In the genomic region with DNA sequence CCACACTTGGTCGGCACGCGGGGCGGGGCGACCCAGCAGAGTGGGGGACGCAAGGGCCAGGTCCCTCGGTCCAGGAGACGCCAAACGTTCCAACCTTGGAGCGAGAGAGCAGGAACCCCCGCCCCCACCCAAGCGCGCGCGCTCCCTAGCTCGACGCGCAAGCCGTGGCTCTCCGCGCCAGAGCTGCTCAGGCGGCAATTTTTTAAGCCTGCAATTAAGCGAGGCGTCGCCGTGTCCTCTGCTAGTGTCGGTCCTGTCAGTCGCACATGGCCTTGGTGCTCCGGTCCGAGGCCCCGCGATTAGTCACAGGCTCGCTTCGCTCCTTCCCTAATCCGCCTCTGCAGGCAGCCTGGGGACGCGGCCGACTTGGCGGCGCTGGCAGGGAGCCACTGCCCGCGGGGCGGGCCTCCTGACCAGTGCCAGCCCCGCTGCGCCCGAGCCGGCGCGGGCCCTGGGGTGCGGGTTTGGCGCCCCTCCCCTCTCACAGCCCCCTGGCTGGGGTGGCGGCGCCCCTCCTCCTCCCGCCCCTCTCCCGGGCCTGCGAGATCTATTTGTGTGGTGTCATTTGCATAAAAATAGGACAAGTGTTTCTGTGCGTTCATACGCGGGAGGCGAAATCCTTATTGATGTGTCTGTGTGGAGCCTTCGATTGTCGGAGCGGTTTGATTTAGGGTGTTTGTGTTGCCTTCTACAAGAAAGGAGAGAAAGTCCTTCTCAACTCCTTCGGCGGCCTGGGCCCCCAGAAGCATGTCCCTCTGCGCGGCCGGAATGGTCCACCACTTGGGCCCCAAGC, we compare ENCODE assay signal across 8 cellular contexts. TPM values are rescaled to one million over a fixed set of nuclear protein-coding genes. Genes with fewer than 3 reads are reported as not detected.
A peak's percentile ranks its signal among the peaks of the same experiment; 100 is the strongest.
DNase-seq lines count a peak whose midpoint lies in the region; ATAC-seq and TF ChIP-seq lines count a peak whose summit lies in the region.

No MANE protein-coding gene starts in this region.

- no peak for ATAC-seq in stimulated activated naive CD8-positive, alpha-beta T cell treated with anti-CD3 and anti-CD28 coated beads, Interleukin-15, amount 100 ng/mL, for 72 hours
- no peak for ATAC-seq in stimulated activated naive CD8-positive, alpha-beta T cell treated with anti-CD3 and anti-CD28 coated beads, Interleukin-15, Interleukin-2, amounts not matched to agents 100 U/mL and 50 U/mL, for 24 hours
- ATAC-seq in PC-3: peak; percentile 8
- ATAC-seq in GM18868 (IDR thresholded peaks at IDR 0.05; ENCODE audit: unreplicated experiment): no peak
- no peak for ATAC-seq in HG03469 (IDR thresholded peaks at IDR 0.05; ENCODE audit: unreplicated experiment)

- no peaks in the 10 kb centered on the region for H3F3A ChIP-seq in PC-3 (ENCODE audit: low read length, unreplicated experiment)

- H3K4me1 Mint-ChIP-seq in stimulated activated naive CD8-positive, alpha-beta T cell treated with anti-CD3 and anti-CD28 coated beads, Interleukin-15, amount 100 ng/mL, for 72 hours: peaks cover 17% of the 10 kb centered on the region

- H3K36me3 ChIP-seq in PC-3 (ENCODE audit: low read depth, low read length): no peaks in the 10 kb centered on the region
- H3K36me3 ChIP-seq in duodenal mucosa (ENCODE audit: control insufficient read depth in 1 of 2, insufficient read depth in 2 of 2, low read length in 2 of 2): no peaks in the 10 kb centered on the region
- H3K36me3 ChIP-seq in uterus: no peaks in the 10 kb centered on the region

- TF ChIP-seq CTCF in PC-3 (conservative IDR thresholded peaks at IDR 0.05; ENCODE audit: low read depth, low read length): no peak
- no peak for TF ChIP-seq CTCF in uterus (IDR thresholded peaks at IDR 0.05)

- H3K27ac ChIP-seq in PC-3 (ENCODE audit: low read length) (peak overlapping the region; percentile 44; the same call in 1 of the 2 replicates), duodenal mucosa (ENCODE audit: low read depth, low read length) (peak overlapping the region; percentile 81), uterus (peak overlapping the region; percentile 89 to 97)

- no peaks in the 10 kb centered on the region for H3K27me3 Mint-ChIP-seq in stimulated activated naive CD8-positive, alpha-beta T cell treated with anti-CD3 and anti-CD28 coated beads, Interleukin-15, amount 100 ng/mL, for 72 hours

- H4K20me1 ChIP-seq in PC-3 (ENCODE audit: low read length): no peaks in the 10 kb centered on the region

- H3K4me1 ChIP-seq in PC-3 (ENCODE audit: insufficient read depth, low read length) (peaks cover 34% of the 10 kb centered on the region), duodenal mucosa (ENCODE audit: control insufficient read depth in 1 of 2, insufficient read depth in 2 of 2, low read length in 2 of 2) (peaks cover 9 to 14% of the 10 kb centered on the region in 2 donors), uterus (peaks cover 0 to 18% of the 10 kb centered on the region in 2 donors)

- H3K27me3 ChIP-seq in PC-3 (ENCODE audit: low read length) (no peaks in the 10 kb centered on the region), duodenal mucosa (ENCODE audit: control insufficient read depth in 1 of 2, insufficient read depth in 2 of 2, low read length in 2 of 2) (no peaks in the 10 kb centered on the region), uterus (peaks cover 3 to 17% of the 10 kb centered on the region in 2 donors)

- no peaks in the 10 kb centered on the region for H3K9me3 ChIP-seq in PC-3 (ENCODE audit: low read length)
- no peaks in the 10 kb centered on the region for H3K9me3 ChIP-seq in duodenal mucosa (ENCODE audit: control insufficient read depth in 1 of 2, low read length in 2 of 2)
- H3K9me3 ChIP-seq in uterus: no peaks in the 10 kb centered on the region

- peak overlapping the region; percentile 90 for H3K4me3 Mint-ChIP-seq in stimulated activated naive CD8-positive, alpha-beta T cell treated with anti-CD3 and anti-CD28 coated beads, Interleukin-15, amount 100 ng/mL, for 72 hours

- peak in 1 of 2 donors; percentile 13 for DNase-seq in stimulated activated naive CD8-positive, alpha-beta T cell treated with anti-CD3 and anti-CD28 coated beads, Interleukin-15, amount 100 ng/mL, for 72 hours
- no peak for DNase-seq in stimulated activated naive CD8-positive, alpha-beta T cell treated with anti-CD3 and anti-CD28 coated beads, Interleukin-15, Interleukin-2, amounts not matched to agents 100 U/mL and 50 U/mL, for 24 hours
- DNase-seq in PC-3 (peak; percentile 64), midbrain (lab: John Stamatoyannopoulos, UW) (peak; percentile 43), uterus (peak; percentile 40 to 51)

- H3K4me3 ChIP-seq in PC-3 (ENCODE audit: low read length): peak overlapping the region; percentile 76
- peak overlapping the region; percentile 62 to 66 for H3K4me3 ChIP-seq in duodenal mucosa (ENCODE audit: low read depth in 1 of 2, low read length in 2 of 2)
- H3K4me3 ChIP-seq in uterus: peak overlapping the region; percentile 39 to 49

- no peaks in the 10 kb centered on the region for H3K9me3 Mint-ChIP-seq in stimulated activated naive CD8-positive, alpha-beta T cell treated with anti-CD3 and anti-CD28 coated beads, Interleukin-15, amount 100 ng/mL, for 72 hours

- CTCF ChIA-PET in PC-3 (lab: Charles Lee): no interaction called here

- no TSS peak for BruUV-seq in PC-3 (replicated peaks; lab: Mats Ljungman, UMichigan)

- H3K27ac Mint-ChIP-seq in stimulated activated naive CD8-positive, alpha-beta T cell treated with anti-CD3 and anti-CD28 coated beads, Interleukin-15, amount 100 ng/mL, for 72 hours: peak overlapping the region; percentile 52 to 86

- peak overlapping the region; percentile 17; the same call in 1 of the 2 replicates for H3K9ac ChIP-seq in PC-3 (ENCODE audit: low read length)
- H3K9ac ChIP-seq in duodenal mucosa (ENCODE audit: low read depth in 1 of 2, low read length in 2 of 2): peak overlapping the region; percentile 56 to 60

- no peak for TF ChIP-seq POLR2A in uterus (IDR thresholded peaks at IDR 0.05)

- POLR2A ChIA-PET in PC-3 (lab: Charles Lee; ENCODE audit: unreplicated experiment): interaction anchor here (0.5 to 0.7 kb wide), 2 partner anchors 10 to 296 kb away, joined by 3 read pairs; no protein-coding TSS in a partner anchor

- H3K4me2 ChIP-seq in PC-3 (ENCODE audit: low read length): peak overlapping the region; percentile 91

- intact Hi-C loops in PC-3 (cut with micrococcal nuclease) (loop anchor here (2.0 to 5.0 kb wide), 3 partner anchors 45 to 160 kb away; no protein-coding TSS in a partner anchor), uterus (cut with DNase I; ENCODE audit: low total_unique reads) (loop anchor here (5.0 to 10.0 kb wide), 2 partner anchors 45 to 93 kb away; no protein-coding TSS in a partner anchor)

- peak overlapping the region; percentile 77 for H2AFZ ChIP-seq in PC-3 (ENCODE audit: low read length)

- peaks cover 4% of the 10 kb centered on the region; the same call in 1 of the 2 replicates for H3K79me2 ChIP-seq in PC-3 (ENCODE audit: low read length)

- H3K9me2 ChIP-seq in PC-3 (replicated peaks; ENCODE audit: low read length): no peaks in the 10 kb centered on the region

RNA-seq across cellular contexts. Expression of a gene that starts 9.7 kb away (rescaled TPM):
- total RNA-seq in PC-3 (2014; rRNA removed): 21.8 and 41.9 TPM in 2 replicates
- total RNA-seq in uterus: 10 to 100 TPM in 3 of 4 donors, 1 to 10 TPM in 1; 10.0 to 42.4 (median 26.4) TPM
